Comparison of ENCODE assay signal across 1 cellular context in the genomic region with DNA sequence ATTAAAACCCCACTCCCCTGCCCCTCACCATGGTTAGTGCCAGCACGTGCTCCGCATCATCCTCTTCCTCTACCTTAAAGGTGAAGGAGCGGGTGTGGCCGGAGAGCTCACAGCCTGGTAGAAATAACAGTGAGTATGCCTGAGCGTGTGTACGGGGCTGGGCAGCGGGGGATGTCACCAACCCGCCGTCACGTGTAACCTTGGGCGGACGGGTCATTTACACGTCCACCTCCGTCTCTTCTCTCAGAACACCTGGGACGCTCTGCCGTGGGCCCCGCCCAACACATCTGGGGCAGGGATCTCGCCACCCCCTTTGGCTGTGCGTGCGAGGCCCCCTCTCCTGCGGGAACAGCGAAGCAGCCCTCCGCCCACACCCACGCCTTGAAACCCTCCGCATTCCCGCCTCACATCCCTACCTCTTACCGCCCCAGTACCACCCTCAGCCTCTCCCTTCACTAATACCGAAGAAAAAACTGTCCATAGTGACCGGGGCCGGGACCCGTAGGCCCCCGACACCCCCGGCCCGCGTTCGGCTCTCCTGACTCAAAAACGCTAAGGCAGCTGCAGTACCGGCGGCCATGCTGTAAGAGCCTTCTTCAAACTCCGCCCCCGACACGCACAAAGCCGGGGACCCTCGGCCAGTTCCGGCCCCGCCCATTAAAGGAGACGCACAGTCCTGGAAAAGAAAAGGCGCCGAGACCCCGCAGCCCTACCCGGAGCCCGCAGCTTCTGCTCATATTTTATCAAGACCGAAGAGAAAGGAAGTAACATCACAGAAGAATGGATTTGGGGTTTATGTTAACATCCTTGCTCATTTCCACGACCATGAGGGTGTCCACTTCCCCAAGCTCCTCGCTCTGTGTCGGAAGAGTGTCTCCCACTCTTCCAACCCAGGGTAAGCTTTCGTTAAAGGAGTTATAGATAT.
A peak's percentile ranks its signal among the peaks of the same experiment; 100 is the strongest.
TF ChIP-seq lines count a peak whose summit lies in the region.

A gene with protein sequence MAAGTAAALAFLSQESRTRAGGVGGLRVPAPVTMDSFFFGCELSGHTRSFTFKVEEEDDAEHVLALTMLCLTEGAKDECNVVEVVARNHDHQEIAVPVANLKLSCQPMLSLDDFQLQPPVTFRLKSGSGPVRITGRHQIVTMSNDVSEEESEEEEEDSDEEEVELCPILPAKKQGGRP (minus strand): TSS at position 636 of the 925 bp plus-strand sequence. CDS start 56 bp downstream, at position 580.

TF ChIP-seq in K562, 482 proteins besides CTCF, POLR2A, EP300 and RAD21 (continued from another document):
- TF ChIP-seq, protein P1, sequence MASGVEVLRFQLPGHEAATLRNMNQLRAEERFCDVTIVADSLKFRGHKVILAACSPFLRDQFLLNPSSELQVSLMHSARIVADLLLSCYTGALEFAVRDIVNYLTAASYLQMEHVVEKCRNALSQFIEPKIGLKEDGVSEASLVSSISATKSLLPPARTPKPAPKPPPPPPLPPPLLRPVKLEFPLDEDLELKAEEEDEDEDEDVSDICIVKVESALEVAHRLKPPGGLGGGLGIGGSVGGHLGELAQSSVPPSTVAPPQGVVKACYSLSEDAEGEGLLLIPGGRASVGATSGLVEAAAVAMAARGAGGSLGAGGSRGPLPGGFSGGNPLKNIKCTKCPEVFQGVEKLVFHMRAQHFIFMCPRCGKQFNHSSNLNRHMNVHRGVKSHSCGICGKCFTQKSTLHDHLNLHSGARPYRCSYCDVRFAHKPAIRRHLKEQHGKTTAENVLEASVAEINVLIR (CRISPR knock-in tag; IDR thresholded peaks at IDR 0.05), result peak; percentile 76
- TF ChIP-seq, protein P2, sequence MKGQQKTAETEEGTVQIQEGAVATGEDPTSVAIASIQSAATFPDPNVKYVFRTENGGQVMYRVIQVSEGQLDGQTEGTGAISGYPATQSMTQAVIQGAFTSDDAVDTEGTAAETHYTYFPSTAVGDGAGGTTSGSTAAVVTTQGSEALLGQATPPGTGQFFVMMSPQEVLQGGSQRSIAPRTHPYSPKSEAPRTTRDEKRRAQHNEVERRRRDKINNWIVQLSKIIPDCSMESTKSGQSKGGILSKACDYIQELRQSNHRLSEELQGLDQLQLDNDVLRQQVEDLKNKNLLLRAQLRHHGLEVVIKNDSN (CRISPR knock-in tag; IDR thresholded peaks at IDR 0.05), result peak; percentile 55
- TF ChIP-seq, protein P3, sequence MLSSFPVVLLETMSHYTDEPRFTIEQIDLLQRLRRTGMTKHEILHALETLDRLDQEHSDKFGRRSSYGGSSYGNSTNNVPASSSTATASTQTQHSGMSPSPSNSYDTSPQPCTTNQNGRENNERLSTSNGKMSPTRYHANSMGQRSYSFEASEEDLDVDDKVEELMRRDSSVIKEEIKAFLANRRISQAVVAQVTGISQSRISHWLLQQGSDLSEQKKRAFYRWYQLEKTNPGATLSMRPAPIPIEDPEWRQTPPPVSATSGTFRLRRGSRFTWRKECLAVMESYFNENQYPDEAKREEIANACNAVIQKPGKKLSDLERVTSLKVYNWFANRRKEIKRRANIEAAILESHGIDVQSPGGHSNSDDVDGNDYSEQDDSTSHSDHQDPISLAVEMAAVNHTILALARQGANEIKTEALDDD (IDR thresholded peaks at IDR 0.05), result no peak
- peak; percentile 90 for TF ChIP-seq SP1 (CRISPR knock-in tag; IDR thresholded peaks at IDR 0.05)
- TF ChIP-seq, protein P4, sequence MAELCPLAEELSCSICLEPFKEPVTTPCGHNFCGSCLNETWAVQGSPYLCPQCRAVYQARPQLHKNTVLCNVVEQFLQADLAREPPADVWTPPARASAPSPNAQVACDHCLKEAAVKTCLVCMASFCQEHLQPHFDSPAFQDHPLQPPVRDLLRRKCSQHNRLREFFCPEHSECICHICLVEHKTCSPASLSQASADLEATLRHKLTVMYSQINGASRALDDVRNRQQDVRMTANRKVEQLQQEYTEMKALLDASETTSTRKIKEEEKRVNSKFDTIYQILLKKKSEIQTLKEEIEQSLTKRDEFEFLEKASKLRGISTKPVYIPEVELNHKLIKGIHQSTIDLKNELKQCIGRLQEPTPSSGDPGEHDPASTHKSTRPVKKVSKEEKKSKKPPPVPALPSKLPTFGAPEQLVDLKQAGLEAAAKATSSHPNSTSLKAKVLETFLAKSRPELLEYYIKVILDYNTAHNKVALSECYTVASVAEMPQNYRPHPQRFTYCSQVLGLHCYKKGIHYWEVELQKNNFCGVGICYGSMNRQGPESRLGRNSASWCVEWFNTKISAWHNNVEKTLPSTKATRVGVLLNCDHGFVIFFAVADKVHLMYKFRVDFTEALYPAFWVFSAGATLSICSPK (IDR thresholded peaks at IDR 0.05; ENCODE audit: borderline replicate concordance), result no peak
- TF ChIP-seq, protein P5, sequence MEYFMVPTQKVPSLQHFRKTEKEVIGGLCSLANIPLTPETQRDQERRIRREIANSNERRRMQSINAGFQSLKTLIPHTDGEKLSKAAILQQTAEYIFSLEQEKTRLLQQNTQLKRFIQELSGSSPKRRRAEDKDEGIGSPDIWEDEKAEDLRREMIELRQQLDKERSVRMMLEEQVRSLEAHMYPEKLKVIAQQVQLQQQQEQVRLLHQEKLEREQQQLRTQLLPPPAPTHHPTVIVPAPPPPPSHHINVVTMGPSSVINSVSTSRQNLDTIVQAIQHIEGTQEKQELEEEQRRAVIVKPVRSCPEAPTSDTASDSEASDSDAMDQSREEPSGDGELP (CRISPR knock-in tag; IDR thresholded peaks at IDR 0.05; ENCODE audit: borderline replicate concordance), result peak; percentile 34; the same call in 1 of the 2 replicates
- no peak for TF ChIP-seq POLR3A (IDR thresholded peaks at IDR 0.05; ENCODE audit: borderline replicate concordance, extremely low read depth, insufficient read depth, insufficient read length)
- TF ChIP-seq EGR1 (conservative IDR thresholded peaks at IDR 0.05), result peak; percentile 90
- TF ChIP-seq BCL6 (CRISPR knock-in tag; IDR thresholded peaks at IDR 0.05), result no peak
TF ChIP-seq in K562: peak in this region for 54.
